8 cellular contexts compared by ENCODE assay signal in genomic region chr5:77844408-77845272, GRCh38.
DNase-seq lines count a peak whose midpoint lies in the region; ATAC-seq and TF ChIP-seq lines count a peak whose summit lies in the region.

No MANE protein-coding gene starts in this region.

- H2AFZ ChIP-seq in Karpas-422 (ENCODE audit: low read length): no peak overlapping the region

- peak overlapping the region; percentile 18 for H3K9ac ChIP-seq in skeletal muscle satellite cell (ENCODE audit: low read depth, low read length)
- H3K9ac ChIP-seq in Karpas-422 (ENCODE audit: low read length): no peak overlapping the region

- ATAC-seq in mucosa of descending colon: no peak

- H3K9me3 ChIP-seq in skeletal muscle satellite cell (replicated peaks; ENCODE audit: low read length): no peaks in the 10 kb centered on the region
- H3K9me3 ChIP-seq in Karpas-422 (ENCODE audit: low read length): no peaks in the 10 kb centered on the region
- no peaks in the 10 kb centered on the region for H3K9me3 ChIP-seq in mucosa of descending colon

- intact Hi-C loops in mucosa of descending colon (cut with DNase I, micrococcal nuclease): no loop called here

- H3K27me3 Mint-ChIP-seq in activated naive CD8-positive, alpha-beta T cell treated with anti-CD3 and anti-CD28 coated beads for 36 hours: peaks cover 43% of the 10 kb centered on the region

- H3K4me1 ChIP-seq in skeletal muscle satellite cell (ENCODE audit: control insufficient read depth, insufficient read depth, low read length) (no peaks in the 10 kb centered on the region), Karpas-422 (ENCODE audit: low read length) (no peaks in the 10 kb centered on the region), mucosa of descending colon (ENCODE audit: low read depth) (no peaks in the 10 kb centered on the region)

- no peak overlapping the region for H3K27ac Mint-ChIP-seq in activated naive CD8-positive, alpha-beta T cell treated with anti-CD3 and anti-CD28 coated beads for 36 hours

- no peaks in the 10 kb centered on the region for H3K9me2 ChIP-seq in Karpas-422 (replicated peaks; ENCODE audit: insufficient read depth, low read length)

- no peak overlapping the region for H3K27ac ChIP-seq in Karpas-422 (ENCODE audit: low read length)

- H3K27me3 ChIP-seq in skeletal muscle satellite cell (ENCODE audit: control insufficient read depth, insufficient read depth, low read length) (peaks cover 19% of the 10 kb centered on the region), Karpas-422 (ENCODE audit: low read length) (no peaks in the 10 kb centered on the region)

- H4K20me1 ChIP-seq in Karpas-422 (ENCODE audit: insufficient read depth, low read depth, low read length): no peaks in the 10 kb centered on the region

- H3K79me2 ChIP-seq in Karpas-422 (ENCODE audit: low read length): no peaks in the 10 kb centered on the region

- peak overlapping the region; percentile 55 for H3K4me3 Mint-ChIP-seq in activated naive CD8-positive, alpha-beta T cell treated with anti-CD3 and anti-CD28 coated beads for 36 hours

- DNase-seq in activated naive CD8-positive, alpha-beta T cell treated with anti-CD3 and anti-CD28 coated beads for 36 hours: no peak
- DNase-seq in hepatic stellate cell (ENCODE audit: low spot score) (peak; percentile 24), DMS153 treated with DMSO at 0.1 percent for 48 hours (lab: John Stamatoyannopoulos, UW; ENCODE audit: unreplicated experiment) (no peak), Karpas-422 (no peak), mucosa of descending colon (no peak), SW480 (ENCODE audit: low spot score) (no peak)

- no peaks in the 10 kb centered on the region for H3K36me3 ChIP-seq in skeletal muscle satellite cell (ENCODE audit: insufficient read depth, low read length)
- H3K36me3 ChIP-seq in Karpas-422 (ENCODE audit: insufficient read depth, low read length): no peaks in the 10 kb centered on the region
- H3K36me3 ChIP-seq in mucosa of descending colon (ENCODE audit: low read depth): no peaks in the 10 kb centered on the region

- H3K36me3 Mint-ChIP-seq in activated naive CD8-positive, alpha-beta T cell treated with anti-CD3 and anti-CD28 coated beads for 36 hours: no peaks in the 10 kb centered on the region

- H3K4me3 ChIP-seq in skeletal muscle satellite cell (ENCODE audit: low read length) (peak overlapping the region; percentile 59), Karpas-422 (ENCODE audit: low read length) (no peak overlapping the region), mucosa of descending colon (no peak overlapping the region)

- TF ChIP-seq CTCF in GM12874 (IDR thresholded peaks at IDR 0.05; ENCODE audit: insufficient read depth, low read depth, low read length) (peak; percentile 44), mucosa of descending colon (IDR thresholded peaks at IDR 0.05) (no peak)

- H3K9me3 Mint-ChIP-seq in activated naive CD8-positive, alpha-beta T cell treated with anti-CD3 and anti-CD28 coated beads for 36 hours: no peaks in the 10 kb centered on the region

- H3K4me1 Mint-ChIP-seq in activated naive CD8-positive, alpha-beta T cell treated with anti-CD3 and anti-CD28 coated beads for 36 hours: peaks cover 7% of the 10 kb centered on the region

- H3K4me2 ChIP-seq in skeletal muscle satellite cell (ENCODE audit: low read length) (peak overlapping the region; percentile 84), Karpas-422 (ENCODE audit: low read depth, low read length, poor library complexity, severe bottlenecking) (no peak overlapping the region)
